In the genomic region with DNA sequence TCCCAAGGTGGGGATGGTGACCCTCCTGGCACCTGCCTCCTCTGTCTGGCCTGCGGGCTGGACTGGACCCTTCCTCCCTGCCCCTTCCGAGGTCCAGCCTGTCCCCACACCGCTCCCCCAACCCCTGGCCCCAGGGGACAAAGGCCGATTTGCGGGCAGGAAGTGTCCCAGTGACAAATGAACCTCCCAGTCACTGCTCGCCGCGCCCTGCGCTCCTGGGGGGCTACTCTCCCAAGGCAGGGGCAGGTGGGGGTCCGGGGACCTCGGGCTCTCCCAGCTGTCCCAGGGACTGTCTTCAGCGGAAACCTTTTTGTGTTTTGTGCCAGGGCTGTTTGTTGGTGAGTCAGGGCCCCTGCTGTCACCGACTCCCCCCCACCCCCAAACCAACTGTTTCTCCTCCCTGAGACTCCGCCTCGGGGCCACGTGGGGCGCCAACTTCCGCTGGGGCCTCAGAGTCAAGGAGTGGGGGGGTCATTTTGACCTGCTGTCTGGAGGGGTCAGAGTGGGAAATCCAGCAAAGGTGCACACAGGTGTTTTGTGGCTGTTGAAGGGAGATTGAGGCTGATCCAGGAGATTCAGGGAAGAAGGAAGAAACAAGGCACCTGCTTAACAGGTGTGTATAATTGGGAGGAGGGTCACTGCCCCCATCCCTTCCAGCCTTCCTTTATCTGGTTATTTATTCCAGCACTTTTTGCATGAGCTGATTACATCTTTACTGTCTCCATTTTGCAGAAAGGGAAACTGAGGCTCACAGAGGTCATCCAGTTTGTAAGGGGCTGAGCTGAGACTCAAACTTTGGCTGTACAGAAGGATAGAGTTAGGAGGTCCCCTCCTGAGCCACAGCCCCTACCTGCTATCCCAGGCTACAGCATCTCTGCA, we compare ENCODE assay signal across 8 cellular contexts. TPM values are rescaled to one million over a fixed set of nuclear protein-coding genes. Genes with fewer than 3 reads are reported as not detected.
A peak's percentile ranks its signal among the peaks of the same experiment; 100 is the strongest.
DNase-seq lines count a peak whose midpoint lies in the region; ATAC-seq, FAIRE-seq and TF ChIP-seq lines count a peak whose summit lies in the region.

No MANE protein-coding gene starts in this region.

- H3K27me3 Mint-ChIP-seq in activated CD8-positive, alpha-beta T cell treated with anti-CD3 and anti-CD28 coated beads for 36 hours: no peaks in the 10 kb centered on the region
- H3K27me3 Mint-ChIP-seq in effector memory CD8-positive, alpha-beta T cell: no peaks in the 10 kb centered on the region

- H3K4me1 Mint-ChIP-seq in activated CD8-positive, alpha-beta T cell treated with anti-CD3 and anti-CD28 coated beads for 36 hours (ENCODE audit: low read depth): peaks cover 17% of the 10 kb centered on the region
- peaks cover 12 to 17% of the 10 kb centered on the region in 2 donors for H3K4me1 Mint-ChIP-seq in effector memory CD8-positive, alpha-beta T cell (ENCODE audit: low read depth in 2 of 2)

- H3K27me3 ChIP-seq in AG04450 (ENCODE audit: control insufficient read depth, insufficient read depth, low read length): peaks cover 2% of the 10 kb centered on the region

- TF ChIP-seq CTCF in AG04450 (IDR thresholded peaks at IDR 0.05; ENCODE audit: low read depth, low read length): peak; percentile 13; the same call in 1 of the 2 replicates
- no peak for TF ChIP-seq CTCF in activated CD8-positive, alpha-beta T cell treated with anti-CD3 and anti-CD28 coated beads for 36 hours (IDR thresholded peaks at IDR 0.05)

- intact Hi-C loops in activated CD8-positive, alpha-beta T cell treated with anti-CD3 and anti-CD28 coated beads for 36 hours (cut with micrococcal nuclease): no loop called here

- ATAC-seq in activated CD8-positive, alpha-beta T cell treated with anti-CD3 and anti-CD28 coated beads for 36 hours: peak; percentile 87
- peak; percentile 74 for ATAC-seq in effector memory CD8-positive, alpha-beta T cell (replicated peaks)
- no peak for ATAC-seq in HG02870 (IDR thresholded peaks at IDR 0.05; ENCODE audit: unreplicated experiment)

- POLR2A ChIA-PET in AG04450 (lab: Yijun Ruan, JAX): interaction anchor here (1.2 to 3.5 kb wide), 2 partner anchors 60 to 61 kb away, joined by 4 to 18 read pairs; a partner anchor contains a TSS
- POLR2A ChIA-PET in activated CD8-positive, alpha-beta T cell treated with anti-CD3 and anti-CD28 coated beads for 36 hours (lab: Charles Lee): interaction anchor here (1.2 to 1.9 kb wide), 4 partner anchors 40 to 62 kb away, joined by 3 to 9 read pairs (median 4); a partner anchor contains a TSS

- peaks cover 1% of the 10 kb centered on the region for H3K36me3 Mint-ChIP-seq in activated CD8-positive, alpha-beta T cell treated with anti-CD3 and anti-CD28 coated beads for 36 hours (ENCODE audit: low read depth)
- peaks cover 22% of the 10 kb centered on the region for H3K36me3 Mint-ChIP-seq in effector memory CD8-positive, alpha-beta T cell (ENCODE audit: insufficient read depth)

- H3K9me3 ChIP-seq in AG04450 (ENCODE audit: control insufficient read depth, insufficient read depth, low read length): no peaks in the 10 kb centered on the region; the same call in 1 of the 2 replicates

- H3K4me3 ChIP-seq in AG04450 (ENCODE audit: low read depth, low read length): peak overlapping the region; percentile 83

- no peak for DNase-seq in AG04450 (ENCODE audit: low read depth, low spot score)
- peak; percentile 87 for DNase-seq in GM19239 (ENCODE audit: insufficient read length, low spot score)
- peak; percentile 10 for DNase-seq in NCI-H1694 (lab: John Stamatoyannopoulos, UW)
- peak; percentile 88 for DNase-seq in activated CD8-positive, alpha-beta T cell treated with anti-CD3 and anti-CD28 coated beads for 36 hours
- DNase-seq in effector memory CD8-positive, alpha-beta T cell: peak in 2 of 3 experiments; percentile 32 to 41
- peak; percentile 50 for DNase-seq in mucosa of gallbladder (ENCODE audit: low spot score)
- DNase-seq in stimulated activated CD8-positive, alpha-beta memory T cell treated with anti-CD3 and anti-CD28 coated beads, Interleukin-7, amount 100 ng/mL, for 1 hour (ENCODE audit: low read depth in 2 of 2): peak; percentile 32 to 35

- peak overlapping the region; percentile 82 for H3K27ac Mint-ChIP-seq in activated CD8-positive, alpha-beta T cell treated with anti-CD3 and anti-CD28 coated beads for 36 hours
- H3K27ac Mint-ChIP-seq in effector memory CD8-positive, alpha-beta T cell: peak overlapping the region; percentile 87 to 89

- peak; percentile 62 for FAIRE-seq in GM19239 (lab: Jason Lieb, UNC)

- CTCF ChIA-PET in AG04450 (lab: Charles Lee): interaction anchor here (0.6 to 2.2 kb wide), 5 partner anchors 12 to 149 kb away, joined by 3 to 10 read pairs (median 3); a partner anchor contains a TSS
- CTCF ChIA-PET in activated CD8-positive, alpha-beta T cell treated with anti-CD3 and anti-CD28 coated beads for 36 hours (lab: Charles Lee): interaction anchor here (1.2 to 2.8 kb wide), 5 partner anchors 12 to 90 kb away, joined by 4 to 17 read pairs (median 6); no protein-coding TSS in a partner anchor

- no peak overlapping the region for H3K27ac ChIP-seq in AG04450 (ENCODE audit: low read depth, low read length)

- no peaks in the 10 kb centered on the region for H3K9me3 Mint-ChIP-seq in activated CD8-positive, alpha-beta T cell treated with anti-CD3 and anti-CD28 coated beads for 36 hours
- H3K9me3 Mint-ChIP-seq in effector memory CD8-positive, alpha-beta T cell: no peaks in the 10 kb centered on the region

- peak overlapping the region; percentile 70 for H3K4me3 Mint-ChIP-seq in activated CD8-positive, alpha-beta T cell treated with anti-CD3 and anti-CD28 coated beads for 36 hours
- H3K4me3 Mint-ChIP-seq in effector memory CD8-positive, alpha-beta T cell: peak overlapping the region; percentile 82 to 87

RNA-seq across cellular contexts. Expression of a gene that starts 0.8 kb away (rescaled TPM):
- polyA plus RNA-seq in AG04450 (2011; rRNA removed): 22.0 and 29.1 TPM in 2 replicates
- 78.8 and 120 TPM in 2 replicates for polyA minus RNA-seq in AG04450 (2011; rRNA and poly(A)+ RNA removed)
- total RNA-seq in activated CD8-positive, alpha-beta T cell treated with anti-CD3 and anti-CD28 coated beads for 36 hours: 10 to 100 TPM; 21.7 to 23.9 TPM
- 56.6 TPM for total RNA-seq in mucosa of gallbladder

RNA-seq across cellular contexts. Expression of a gene that starts 18.4 kb away (rescaled TPM):
- polyA plus RNA-seq in AG04450 (2011; rRNA removed): 58.6 and 69.3 TPM in 2 replicates
- 22.1 and 25.7 TPM in 2 replicates for polyA minus RNA-seq in AG04450 (2011; rRNA and poly(A)+ RNA removed)
- 100 to 1,000 TPM; 426 to 433 TPM for total RNA-seq in activated CD8-positive, alpha-beta T cell treated with anti-CD3 and anti-CD28 coated beads for 36 hours
- 92.9 TPM for total RNA-seq in mucosa of gallbladder

RNA-seq across cellular contexts. Expression of a gene that starts 44.7 kb away (rescaled TPM):
- polyA plus RNA-seq in AG04450 (2011; rRNA removed): 25.0 and 35.9 TPM in 2 replicates
- 9.5 and 14.5 TPM in 2 replicates for polyA minus RNA-seq in AG04450 (2011; rRNA and poly(A)+ RNA removed)
- not detected for total RNA-seq in activated CD8-positive, alpha-beta T cell treated with anti-CD3 and anti-CD28 coated beads for 36 hours
- 76.0 TPM for total RNA-seq in mucosa of gallbladder

RNA-seq across cellular contexts. Expression of a gene that starts 56.2 kb away (rescaled TPM):
- 0.12 and 0.32 TPM in 2 replicates for polyA plus RNA-seq in AG04450 (2011; rRNA removed)
- polyA minus RNA-seq in AG04450 (2011; rRNA and poly(A)+ RNA removed): 0.17 and 0.60 TPM in 2 replicates
- not detected for total RNA-seq in activated CD8-positive, alpha-beta T cell treated with anti-CD3 and anti-CD28 coated beads for 36 hours
- total RNA-seq in mucosa of gallbladder: 7.8 TPM

RNA-seq across cellular contexts. Expression of a gene that starts 59.8 kb away (rescaled TPM):
- 48.6 and 67.8 TPM in 2 replicates for polyA plus RNA-seq in AG04450 (2011; rRNA removed)
- polyA minus RNA-seq in AG04450 (2011; rRNA and poly(A)+ RNA removed): 30.6 and 31.7 TPM in 2 replicates
- total RNA-seq in activated CD8-positive, alpha-beta T cell treated with anti-CD3 and anti-CD28 coated beads for 36 hours: 100 to 1,000 TPM; 527 to 530 TPM
- total RNA-seq in mucosa of gallbladder: 303 TPM

Comparison
In these comparisons a context has a peak if more than half of its experiments do, and no peak if none do; other contexts are left out.
1. RNA of a gene that starts 44.7 kb away (total RNA-seq): 76.0 TPM in mucosa of gallbladder (single experiment); not detected in activated CD8-positive, alpha-beta T cell treated with anti-CD3 and anti-CD28 coated beads for 36 hours; every median in the first group is over 10 times any median in the second.